9 cellular contexts compared by ENCODE assay signal in genomic region chr12:62540354-62540753, GRCh38.
"Had no signal": no experiment of that assay in that cellular context is flagged by ENCODE, and none has a peak within 500 bp of the region (broad histone marks: within the 10 kb centered on the region; RNA-seq: fewer than 3 reads in every experiment).

No MANE protein-coding gene starts in this region.

- H3K4me1 ChIP-seq: HAP-1 had no signal

- H3K9ac ChIP-seq: GM23248, KMS-11 had no signal

- H2AFZ ChIP-seq: GM23248 had no signal

- H3K4me3 ChIP-seq: GM23248, HAP-1 had no signal

- DNase-seq: GM23248, GOT3, H7, HFFc6, KBM-7 had no signal

- FAIRE-seq: HTR-8/SVneo had no signal

- ATAC-seq: HCT116 had no signal

- H3K9me3 Mint-ChIP-seq: HFFc6 had no signal

- H3K27ac Mint-ChIP-seq: HFFc6 had no signal

- H3K9me3 ChIP-seq: HAP-1 had no signal

- H3K4me2 ChIP-seq: KMS-11 had no signal

- H3K27ac ChIP-seq: GM23248, KMS-11 had no signal

- H3K4me3 Mint-ChIP-seq: HFFc6 had no signal
